ENCODE assay signal across 9 cellular contexts in genomic region chr2:137969418-137969765, GRCh38. TPM values are rescaled to one million over a fixed set of nuclear protein-coding genes. Genes with fewer than 3 reads are reported as not detected.
DNase-seq lines count a peak whose midpoint lies in the region; ATAC-seq and TF ChIP-seq lines count a peak whose summit lies in the region.
"Had no signal": no experiment of that assay in that cellular context is flagged by ENCODE, and none has a peak within 500 bp of the region (broad histone marks: within the 10 kb centered on the region; RNA-seq: fewer than 3 reads in every experiment).

No MANE protein-coding gene starts in this region.

- intact Hi-C loops in Right ventricle myocardium inferior (cut with DNase I): loop anchor here (10.0 kb wide), 1 partner anchor 105 kb away; no protein-coding TSS in a partner anchor
- intact Hi-C loops in activated CD4-positive, alpha-beta T cell treated with anti-CD3 and anti-CD28 coated beads for 36 hours (cut with DNase I, micrococcal nuclease): no loop called here

- DNase-seq in Right ventricle myocardium inferior (ENCODE audit: missing footprints): no peak
- no peak for DNase-seq in right atrium auricular region (ENCODE audit: low spot score)
- peak; percentile 91 for DNase-seq in iris pigment epithelial cell (ENCODE audit: low read depth)
- no peak for DNase-seq in activated CD4-positive, alpha-beta T cell treated with anti-CD3 and anti-CD28 coated beads, Interleukin-2, amount 10 ng/mL, durations not matched to agents 7 days and 5 days
- no peak for DNase-seq in activated CD4-positive, alpha-beta T cell treated with anti-CD3 and anti-CD28 coated beads for 36 hours
- no peak for DNase-seq in activated CD4-positive, CD25-positive, alpha-beta regulatory T cell treated with anti-CD3 and anti-CD28 coated beads, Interleukin-2, amount 50 U/mL, for 72 hours

- no peak overlapping the region for H3K4me3 ChIP-seq in right atrium auricular region

- H3K27me3 Mint-ChIP-seq in activated CD4-positive, alpha-beta T cell treated with anti-CD3 and anti-CD28 coated beads, Interleukin-2, amount 10 ng/mL, durations not matched to agents 7 days and 5 days: peaks cover 2% of the 10 kb centered on the region
- H3K27me3 Mint-ChIP-seq in activated CD4-positive, alpha-beta T cell treated with anti-CD3 and anti-CD28 coated beads for 36 hours: peaks cover 6% of the 10 kb centered on the region

- H3K36me3 ChIP-seq in right atrium auricular region: no peaks in the 10 kb centered on the region

- no peaks in the 10 kb centered on the region for H3K9me3 Mint-ChIP-seq in activated CD4-positive, alpha-beta T cell treated with anti-CD3 and anti-CD28 coated beads, Interleukin-2, amount 10 ng/mL, durations not matched to agents 7 days and 5 days
- H3K9me3 Mint-ChIP-seq in activated CD4-positive, alpha-beta T cell treated with anti-CD3 and anti-CD28 coated beads for 36 hours (ENCODE audit: low read depth): no peaks in the 10 kb centered on the region

- CTCF ChIA-PET in activated CD4-positive, alpha-beta T cell treated with anti-CD3 and anti-CD28 coated beads, Interleukin-2, amount 10 ng/mL, durations not matched to agents 7 days and 5 days (lab: Charles Lee): no interaction called here
- CTCF ChIA-PET in activated CD4-positive, alpha-beta T cell treated with anti-CD3 and anti-CD28 coated beads for 36 hours (lab: Charles Lee): no interaction called here

- ATAC-seq in Right ventricle myocardium inferior: peak; percentile 83
- ATAC-seq in GM18511 (IDR thresholded peaks at IDR 0.05; ENCODE audit: unreplicated experiment): no peak
- ATAC-seq in activated CD4-positive, alpha-beta T cell treated with anti-CD3 and anti-CD28 coated beads for 36 hours: no peak

- peak overlapping the region in 1 of 2 donors; percentile 65 for H3K27ac ChIP-seq in right atrium auricular region
- peak overlapping the region; percentile 64 for H3K27ac ChIP-seq in VCaP
- H3K27ac ChIP-seq: C4-2B had no signal

- H3K4me1 Mint-ChIP-seq in activated CD4-positive, alpha-beta T cell treated with anti-CD3 and anti-CD28 coated beads, Interleukin-2, amount 10 ng/mL, durations not matched to agents 7 days and 5 days: no peaks in the 10 kb centered on the region
- H3K4me1 Mint-ChIP-seq in activated CD4-positive, alpha-beta T cell treated with anti-CD3 and anti-CD28 coated beads for 36 hours: no peaks in the 10 kb centered on the region

- H3K4me3 Mint-ChIP-seq in activated CD4-positive, alpha-beta T cell treated with anti-CD3 and anti-CD28 coated beads, Interleukin-2, amount 10 ng/mL, durations not matched to agents 7 days and 5 days: no peak overlapping the region
- H3K4me3 Mint-ChIP-seq in activated CD4-positive, alpha-beta T cell treated with anti-CD3 and anti-CD28 coated beads for 36 hours: no peak overlapping the region

- no peaks in the 10 kb centered on the region for H3K9me3 ChIP-seq in right atrium auricular region

- H3K4me1 ChIP-seq in right atrium auricular region: peaks cover 0 to 10% of the 10 kb centered on the region in 2 donors

- POLR2A ChIA-PET in activated CD4-positive, alpha-beta T cell treated with anti-CD3 and anti-CD28 coated beads, Interleukin-2, amount 10 ng/mL, durations not matched to agents 7 days and 5 days (lab: Charles Lee): no interaction called here
- POLR2A ChIA-PET in activated CD4-positive, alpha-beta T cell treated with anti-CD3 and anti-CD28 coated beads for 36 hours (lab: Charles Lee): interaction anchor here (0.7 kb wide), 1 partner anchor 44 kb away, joined by 3 read pairs; no protein-coding TSS in a partner anchor

- no peak for TF ChIP-seq CTCF in right atrium auricular region (IDR thresholded peaks at IDR 0.05)
- TF ChIP-seq CTCF in VCaP (conservative IDR thresholded peaks at IDR 0.05): no peak

- H3K36me3 Mint-ChIP-seq in activated CD4-positive, alpha-beta T cell treated with anti-CD3 and anti-CD28 coated beads, Interleukin-2, amount 10 ng/mL, durations not matched to agents 7 days and 5 days (ENCODE audit: low read depth): no peaks in the 10 kb centered on the region
- H3K36me3 Mint-ChIP-seq in activated CD4-positive, alpha-beta T cell treated with anti-CD3 and anti-CD28 coated beads for 36 hours (ENCODE audit: low read depth): no peaks in the 10 kb centered on the region

- no peak overlapping the region for H3K27ac Mint-ChIP-seq in activated CD4-positive, alpha-beta T cell treated with anti-CD3 and anti-CD28 coated beads, Interleukin-2, amount 10 ng/mL, durations not matched to agents 7 days and 5 days
- no peak overlapping the region for H3K27ac Mint-ChIP-seq in activated CD4-positive, alpha-beta T cell treated with anti-CD3 and anti-CD28 coated beads for 36 hours

- no peaks in the 10 kb centered on the region for H3K27me3 ChIP-seq in right atrium auricular region

RNA-seq across cellular contexts. Expression of gene HNMT, which starts 5.1 kb away (rescaled TPM):
- total RNA-seq in Right ventricle myocardium inferior: 13.0 TPM
- total RNA-seq in right atrium auricular region: 10 to 100 TPM in 1 of 2 donors, 1 to 10 TPM in 1; 8.0 to 10.5 TPM
- total RNA-seq in activated CD4-positive, alpha-beta T cell treated with anti-CD3 and anti-CD28 coated beads, Interleukin-2, amount 10 ng/mL, durations not matched to agents 7 days and 5 days: not detected
- total RNA-seq in activated CD4-positive, alpha-beta T cell treated with anti-CD3 and anti-CD28 coated beads for 36 hours: not detected

Comparison
In these comparisons a context has a peak if more than half of its experiments do, and no peak if none do; other contexts are left out.
1. RNA of gene HNMT, which starts 5.1 kb away (total RNA-seq): 13.0 TPM in Right ventricle myocardium inferior (single experiment) and 8.0 to 10.5 TPM in right atrium auricular region; not detected in activated CD4-positive, alpha-beta T cell treated with anti-CD3 and anti-CD28 coated beads, Interleukin-2, amount 10 ng/mL, durations not matched to agents 7 days and 5 days and not detected in activated CD4-positive, alpha-beta T cell treated with anti-CD3 and anti-CD28 coated beads for 36 hours; every median in the first group is over 4 times any median in the second.